Comparison of ENCODE assay signal across 21 cellular contexts in the genomic region with DNA sequence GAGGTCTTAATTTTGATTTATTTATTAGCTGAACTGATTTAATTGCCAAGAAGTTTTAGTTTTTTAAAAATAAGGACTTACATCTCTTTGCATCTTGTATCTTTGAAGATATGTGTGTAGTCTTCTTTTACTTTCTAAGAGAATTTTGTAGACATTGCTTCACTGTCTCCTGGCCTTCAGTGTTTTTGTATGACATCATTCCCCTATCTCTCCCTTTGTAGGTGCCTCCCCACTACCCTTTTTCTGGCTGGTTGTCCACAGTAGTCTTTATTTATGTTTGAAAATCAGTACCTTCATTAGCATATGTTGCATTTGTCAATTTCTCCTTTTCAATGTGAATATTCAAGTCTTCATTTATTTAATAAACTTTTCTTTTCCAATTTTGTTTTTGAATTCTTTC.
DNase-seq lines count a peak whose midpoint lies in the region; ATAC-seq, FAIRE-seq and TF ChIP-seq lines count a peak whose summit lies in the region.
"Had no signal": no experiment of that assay in that cellular context is flagged by ENCODE, and none has a peak within 500 bp of the region (broad histone marks: within the 10 kb centered on the region; RNA-seq: fewer than 3 reads in every experiment).

No MANE protein-coding gene starts in this region.

- no peak for TF ChIP-seq POLR2A in HepG2 (IDR thresholded peaks at IDR 0.05; ENCODE audit: insufficient read depth in 1 of 2, low read depth in 2 of 2, low read length in 2 of 2)
- no peak for TF ChIP-seq POLR2A in right lobe of liver (IDR thresholded peaks at IDR 0.05)

- TF ChIP-seq RAD21 in HepG2 (CRISPR knock-in tag; IDR thresholded peaks at IDR 0.05), result no peak

- POLR2A ChIA-PET in HepG2 (lab: Yijun Ruan, JAX), result no interaction called here

- no TSS peak for BruUV-seq in HepG2 (replicated peaks; lab: Mats Ljungman, UMichigan)

- no peak for FAIRE-seq in HepG2 (lab: Jason Lieb, UNC)
- FAIRE-seq: A549, D721Med, G401.6, GM12891 had no signal

- H3K27me3 ChIP-seq in HepG2 (ENCODE audit: control insufficient read depth in 1 of 2, insufficient read depth in 2 of 2, low read length in 2 of 2) (peaks cover 0 to 7% of the 10 kb centered on the region in 2 experiments; a peak in 1 of 5 replicates), right lobe of liver (peaks cover 0 to 5% of the 10 kb centered on the region in 2 donors)
- H3K27me3 ChIP-seq: BLaER1 treated with 17β-estradiol and CSF1 and Interleukin-3, amounts not matched to agents 10 nM and 100 nM had no signal

- H3K9ac ChIP-seq in HepG2 (ENCODE audit: insufficient read depth, low read depth, low read length), result no peak overlapping the region
- H3K9ac ChIP-seq in SK-N-MC (ENCODE audit: insufficient read length), result no peak overlapping the region
- H3K9ac ChIP-seq: BLaER1 treated with 17β-estradiol and CSF1 and Interleukin-3, amounts not matched to agents 10 nM and 100 nM had no signal

- H3K4me3 ChIP-seq in HepG2 (replicated peaks in 1 of 3; ENCODE audit: insufficient read depth in 1 of 3, low read depth in 2 of 3, low read length in 3 of 3), result no peak overlapping the region
- H3K4me3 ChIP-seq in right lobe of liver, result no peak overlapping the region
- H3K4me3 ChIP-seq in SK-N-MC, result no peak overlapping the region
- H3K4me3 ChIP-seq: A549; BLaER1 treated with 17β-estradiol and CSF1 and Interleukin-3, amounts not matched to agents 10 nM and 100 nM had no signal

- intact Hi-C loops in HepG2 (cut with micrococcal nuclease; ENCODE audit: unreplicated experiment) (no loop called here), right lobe of liver (cut with DNase I) (loop anchor here in 1 of 2 donors (10.0 kb wide), 1 partner anchor 215 kb away; no protein-coding TSS in a partner anchor)

- H3K27ac ChIP-seq in HepG2 (ENCODE audit: extremely low read length, insufficient read depth, low read length), result no peak overlapping the region
- no peak overlapping the region for H3K27ac ChIP-seq in right lobe of liver
- H3K27ac ChIP-seq in SK-N-MC, result peak overlapping the region; percentile 81
- H3K27ac ChIP-seq: 22Rv1; A549; BLaER1 treated with 17β-estradiol and CSF1 and Interleukin-3, amounts not matched to agents 10 nM and 100 nM; C4-2B had no signal

- H3K36me3 ChIP-seq in HepG2 (replicated peaks in 1 of 2; ENCODE audit: control insufficient read depth in 1 of 2, insufficient read depth in 2 of 2, low read length in 2 of 2) (no peaks in the 10 kb centered on the region), right lobe of liver (no peaks in the 10 kb centered on the region), SK-N-MC (ENCODE audit: insufficient read depth, low read length) (no peaks in the 10 kb centered on the region)
- H3K36me3 ChIP-seq: BLaER1 treated with 17β-estradiol and CSF1 and Interleukin-3, amounts not matched to agents 10 nM and 100 nM had no signal

- H3K4me1 ChIP-seq in HepG2 (ENCODE audit: insufficient read depth, low read length) (no peaks in the 10 kb centered on the region), right lobe of liver (no peaks in the 10 kb centered on the region)
- H3K4me1 ChIP-seq: A549, Caco-2 had no signal

- H3K9me3 ChIP-seq in HepG2 (ENCODE audit: low read length) (no peaks in the 10 kb centered on the region), right lobe of liver (no peaks in the 10 kb centered on the region), SK-N-MC (ENCODE audit: low read depth, low read length) (no peaks in the 10 kb centered on the region)
- H3K9me3 ChIP-seq: A549; BLaER1 treated with 17β-estradiol and CSF1 and Interleukin-3, amounts not matched to agents 10 nM and 100 nM; Caco-2 had no signal

- no peak overlapping the region for H2AFZ ChIP-seq in HepG2 (ENCODE audit: low read length)

- no peak for TF ChIP-seq EP300 in HepG2 (IDR thresholded peaks at IDR 0.05; ENCODE audit: low read depth in 2 of 2, low read length in 2 of 2)
- no peak for TF ChIP-seq EP300 in HepG2 (CRISPR knock-in tag; IDR thresholded peaks at IDR 0.05; ENCODE audit: borderline replicate concordance)

- no peaks in the 10 kb centered on the region for H4K20me1 ChIP-seq in HepG2 (ENCODE audit: insufficient read depth, low read length)
- H4K20me1 ChIP-seq: BLaER1 treated with 17β-estradiol and CSF1 and Interleukin-3, amounts not matched to agents 10 nM and 100 nM had no signal

- TF ChIP-seq CTCF in HepG2 (CRISPR knock-in tag; IDR thresholded peaks at IDR 0.05) (no peak), right lobe of liver (IDR thresholded peaks at IDR 0.05) (no peak)

- no peaks in the 10 kb centered on the region for H3K79me2 ChIP-seq in HepG2 (ENCODE audit: insufficient read depth, low read length)

- in situ Hi-C loops in HepG2 (cut with HindIII; ENCODE audit: extremely low pct_ligation_motif_present, low pct_unique_long_range_greater_than_20kb), result loop anchor here (10.0 kb wide), 1 partner anchor 215 kb away; no protein-coding TSS in a partner anchor

- CTCF ChIA-PET in HepG2 (lab: Yijun Ruan, JAX; ENCODE audit: low intra/inter-chr PET ratio, low total read pairs), result no interaction called here

- H3K4me2 ChIP-seq in HepG2 (ENCODE audit: low read depth, low read length), result no peak overlapping the region
- H3K4me2 ChIP-seq: A549; BLaER1 treated with 17β-estradiol and CSF1 and Interleukin-3, amounts not matched to agents 10 nM and 100 nM had no signal

- no peak for DNase-seq in HepG2 (ENCODE audit: low spot score)
- no peak for DNase-seq in right lobe of liver
- DNase-seq in NCI-H226, result peak; percentile 53
- DNase-seq in SK-N-MC (ENCODE audit: low read depth, low spot score), result no peak
- no peak for DNase-seq in NCI-H2029 (lab: John Stamatoyannopoulos, UW)
- no peak for DNase-seq in NCI-H526 treated with DMSO at 0.1 percent for 48 hours (lab: John Stamatoyannopoulos, UW)
- DNase-seq: AML-193; Caco-2; Calu3; CD4-positive, alpha-beta T cell; CD8-positive, alpha-beta T cell; DMS79 treated with DMSO at 0.1 percent for 48 hours; GF-D8 had no signal

- ATAC-seq in HepG2, result no peak
- ATAC-seq in right lobe of liver, result no peak
- ATAC-seq in HG02623 (IDR thresholded peaks at IDR 0.05; ENCODE audit: unreplicated experiment), result no peak
- ATAC-seq: A549; CD8-positive, alpha-beta T cell had no signal

TF ChIP-seq in HepG2, 621 proteins besides CTCF, POLR2A, EP300 and RAD21:
- TF ChIP-seq ATF7 (IDR thresholded peaks at IDR 0.05) (peak; percentile 57; the same call in 1 of the 2 replicates), ATF7 (CRISPR knock-in tag; IDR thresholded peaks at IDR 0.05) (no peak), CHD4 (IDR thresholded peaks at IDR 0.05; ENCODE audit: borderline replicate concordance, low read length) (no peak)
